ENCODE assay signal across 8 cellular contexts in genomic region chr13:23321534-23322241, GRCh38.
A peak's percentile ranks its signal among the peaks of the same experiment; 100 is the strongest.
DNase-seq lines count a peak whose midpoint lies in the region; ATAC-seq and TF ChIP-seq lines count a peak whose summit lies in the region.

No MANE protein-coding gene starts in this region.

- H3K27ac ChIP-seq in CD4-positive, alpha-beta memory T cell (ENCODE audit: low read depth, low read length), result peak overlapping the region; percentile 45
- H3K27ac ChIP-seq in upper lobe of left lung, result peak overlapping the region in 1 of 4 donors; percentile 24

- TF ChIP-seq CTCF in kidney epithelial cell (IDR thresholded peaks at IDR 0.05; ENCODE audit: insufficient read depth, low read length, poor library complexity, severe bottlenecking) (no peak), upper lobe of left lung (IDR thresholded peaks at IDR 0.05) (no peak)

- no peaks in the 10 kb centered on the region for H3K36me3 ChIP-seq in CD4-positive, alpha-beta memory T cell (ENCODE audit: insufficient read depth, low read length)
- H3K36me3 ChIP-seq in kidney epithelial cell (ENCODE audit: control insufficient read depth, insufficient read depth, low read length) (no peaks in the 10 kb centered on the region), upper lobe of left lung (no peaks in the 10 kb centered on the region)

- peak in 2 of 5 donors; percentile 4 to 11 for DNase-seq in CD4-positive, alpha-beta memory T cell
- no peak for DNase-seq in activated naive CD8-positive, alpha-beta T cell treated with anti-CD3 and anti-CD28 coated beads for 36 hours
- DNase-seq in kidney epithelial cell (ENCODE audit: low read depth) (peak; percentile 91), upper lobe of left lung (no peak), NOMO-1 (lab: John Stamatoyannopoulos, UW; ENCODE audit: unreplicated experiment in 2 of 2) (no peak)
- DNase-seq in stimulated activated CD4-positive, alpha-beta T cell treated with anti-CD3 and anti-CD28 coated beads, Interleukin-1b, Interleukin-23, amount 100 ng/mL, for 48 hours, result no peak

- peak overlapping the region; percentile 86 to 97 (median 90) for H3K4me3 Mint-ChIP-seq in CD4-positive, alpha-beta memory T cell
- H3K4me3 Mint-ChIP-seq in activated naive CD8-positive, alpha-beta T cell treated with anti-CD3 and anti-CD28 coated beads for 36 hours, result no peak overlapping the region

- H3K4me1 ChIP-seq in CD4-positive, alpha-beta memory T cell (ENCODE audit: insufficient read depth, low read length), result peaks cover 17% of the 10 kb centered on the region
- peaks cover 0 to 5% (median 2%) of the 10 kb centered on the region in 4 donors for H3K4me1 ChIP-seq in upper lobe of left lung

- 46 to 72% methylated on average over 6 of the region's 6 CpGs for WGBS in upper lobe of left lung, 2 donors

- POLR2A ChIA-PET in CD4-positive, alpha-beta memory T cell (lab: Charles Lee; ENCODE audit: partially characterized antibody), result interaction anchor here (0.6 to 1.4 kb wide), 2 partner anchors 54 to 439 kb away, joined by 3 to 4 read pairs; no protein-coding TSS in a partner anchor

- H3K4me3 ChIP-seq in CD4-positive, alpha-beta memory T cell (ENCODE audit: low read length in 2 of 2), result peak overlapping the region in 1 of 2 donors; percentile 53
- H3K4me3 ChIP-seq in kidney epithelial cell (ENCODE audit: low read depth, low read length) (no peak overlapping the region), upper lobe of left lung (peak overlapping the region in 2 of 4 donors; percentile 17 to 22)

- peaks cover 0 to 2% (median 0%) of the 10 kb centered on the region in 8 donors for H3K9me3 Mint-ChIP-seq in CD4-positive, alpha-beta memory T cell
- no peaks in the 10 kb centered on the region for H3K9me3 Mint-ChIP-seq in activated naive CD8-positive, alpha-beta T cell treated with anti-CD3 and anti-CD28 coated beads for 36 hours

- TF ChIP-seq EP300 in upper lobe of left lung (IDR thresholded peaks at IDR 0.05), result no peak

- H3K27me3 Mint-ChIP-seq in CD4-positive, alpha-beta memory T cell, result no peaks in the 10 kb centered on the region
- peaks cover 20% of the 10 kb centered on the region for H3K27me3 Mint-ChIP-seq in activated naive CD8-positive, alpha-beta T cell treated with anti-CD3 and anti-CD28 coated beads for 36 hours

- ATAC-seq in GM19395 (IDR thresholded peaks at IDR 0.05; ENCODE audit: unreplicated experiment) (peak; percentile 82), HG03354 (IDR thresholded peaks at IDR 0.05; ENCODE audit: poor library complexity, severe bottlenecking, unreplicated experiment) (peak; percentile 86), upper lobe of left lung (ENCODE audit: low FRiP score in 2 of 2) (peak; percentile 58 to 95)

- intact Hi-C loops in CD4-positive, alpha-beta memory T cell (cut with micrococcal nuclease), result no loop called here

- H3K27me3 ChIP-seq in CD4-positive, alpha-beta memory T cell (ENCODE audit: insufficient read depth, low read length), result no peaks in the 10 kb centered on the region
- H3K27me3 ChIP-seq in kidney epithelial cell (ENCODE audit: control insufficient read depth, insufficient read depth, low read length) (no peaks in the 10 kb centered on the region), upper lobe of left lung (no peaks in the 10 kb centered on the region)

- H3K4me1 Mint-ChIP-seq in CD4-positive, alpha-beta memory T cell, result peaks cover 11 to 32% (median 13%) of the 10 kb centered on the region in 4 donors
- peaks cover 33% of the 10 kb centered on the region for H3K4me1 Mint-ChIP-seq in activated naive CD8-positive, alpha-beta T cell treated with anti-CD3 and anti-CD28 coated beads for 36 hours

- H3K27ac Mint-ChIP-seq in CD4-positive, alpha-beta memory T cell, result peak overlapping the region; percentile 62 to 92 (median 87)
- peak overlapping the region; percentile 17 for H3K27ac Mint-ChIP-seq in activated naive CD8-positive, alpha-beta T cell treated with anti-CD3 and anti-CD28 coated beads for 36 hours

- no peaks in the 10 kb centered on the region for H3K9me3 ChIP-seq in CD4-positive, alpha-beta memory T cell (ENCODE audit: control insufficient read depth in 1 of 2, low read length in 2 of 2)
- no peaks in the 10 kb centered on the region for H3K9me3 ChIP-seq in upper lobe of left lung

- no peak for TF ChIP-seq POLR2A in upper lobe of left lung (IDR thresholded peaks at IDR 0.05)

- CTCF ChIA-PET in CD4-positive, alpha-beta memory T cell (lab: Charles Lee; ENCODE audit: partially characterized antibody), result interaction anchor here (1.2 kb wide), 1 partner anchor 8 kb away, joined by 3 read pairs; no protein-coding TSS in a partner anchor

- H3K36me3 Mint-ChIP-seq in CD4-positive, alpha-beta memory T cell, result peaks cover 0 to 4% of the 10 kb centered on the region in 2 donors
- H3K36me3 Mint-ChIP-seq in activated naive CD8-positive, alpha-beta T cell treated with anti-CD3 and anti-CD28 coated beads for 36 hours, result no peaks in the 10 kb centered on the region
